In the genomic region with DNA sequence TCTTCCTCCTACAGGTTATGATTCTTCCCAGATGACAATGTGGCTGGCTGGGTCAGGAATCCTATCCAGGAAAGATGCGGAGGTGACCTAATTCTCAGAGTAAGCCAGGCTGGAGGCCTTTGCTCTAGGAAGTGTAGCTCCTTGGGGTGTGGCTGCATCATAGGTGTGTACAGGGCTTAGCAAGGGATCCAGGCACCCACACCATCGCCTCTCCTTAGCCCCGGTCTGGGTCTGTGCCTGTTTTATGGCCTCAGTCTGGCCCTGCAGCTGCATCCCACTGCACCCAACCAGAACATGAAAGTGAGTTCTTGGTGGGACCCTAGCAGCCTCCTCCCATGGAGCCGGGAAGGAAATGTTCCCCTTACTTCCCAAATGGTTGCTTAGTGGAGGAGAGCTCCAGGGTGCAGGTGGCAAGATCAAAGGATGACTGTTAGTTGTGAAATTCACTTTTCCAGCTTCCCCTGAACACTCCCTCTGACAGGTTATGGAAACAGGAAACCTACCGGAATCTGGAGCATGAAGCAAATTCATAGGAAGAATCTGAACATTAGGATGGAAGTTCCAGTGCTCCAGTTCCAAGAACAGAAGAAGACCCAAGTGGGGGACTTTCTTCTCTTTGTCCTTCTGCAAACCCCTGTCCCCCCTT, we compare ENCODE assay signal across 25 cellular contexts. TPM values are rescaled to one million over a fixed set of nuclear protein-coding genes. Genes with fewer than 3 reads are reported as not detected.
DNase-seq lines count a peak whose midpoint lies in the region; ATAC-seq, FAIRE-seq and TF ChIP-seq lines count a peak whose summit lies in the region.
"Had no signal": no experiment of that assay in that cellular context is flagged by ENCODE, and none has a peak within 500 bp of the region (broad histone marks: within the 10 kb centered on the region; RNA-seq: fewer than 3 reads in every experiment).

No MANE protein-coding gene starts in this region.

- H3K9me3 Mint-ChIP-seq in GM23338: no peaks in the 10 kb centered on the region
- H3K9me3 Mint-ChIP-seq in activated B cell treated with CpG ODN at 0.5 μM for 24 hours: peaks cover 7% of the 10 kb centered on the region
- H3K9me3 Mint-ChIP-seq: stimulated activated naive CD8-positive, alpha-beta T cell treated with anti-CD3 and anti-CD28 coated beads, Interleukin-15, Interleukin-2, amounts not matched to agents 100 ng/mL and 50 ng/mL, for 24 hours had no signal

- 0 out of 2 replicates have a peak overlapping the region, but pooled peaks have one; percentile 2 for H3K4me2 ChIP-seq in GM23338
- H3K4me2 ChIP-seq in HepG2 (ENCODE audit: low read depth, low read length): peak overlapping the region; percentile 32; the same call in 1 of the 2 replicates

- FAIRE-seq in HepG2 (lab: Jason Lieb, UNC) (no peak), small intestine (lab: Jason Lieb, UNC) (no peak)
- FAIRE-seq: G401.6, RCC 7860, urothelium cell line had no signal

- BruUV-seq in HepG2 (replicated peaks; lab: Mats Ljungman, UMichigan): no TSS peak

- TF ChIP-seq EP300 in HepG2 (IDR thresholded peaks at IDR 0.05; ENCODE audit: low read depth in 2 of 2, low read length in 2 of 2) (no peak), HepG2 (CRISPR knock-in tag; IDR thresholded peaks at IDR 0.05; ENCODE audit: borderline replicate concordance) (no peak)

- H3K36me3 Mint-ChIP-seq in GM23338 (ENCODE audit: low read depth) (peaks cover 7% of the 10 kb centered on the region), activated B cell treated with CpG ODN at 0.5 μM for 24 hours (ENCODE audit: low read depth) (no peaks in the 10 kb centered on the region)

- H3K9me3 ChIP-seq in HepG2 (ENCODE audit: low read length) (no peaks in the 10 kb centered on the region), small intestine (ENCODE audit: control insufficient read depth, low read depth) (no peaks in the 10 kb centered on the region)

- POLR2A ChIA-PET in activated B cell treated with CpG ODN at 0.5 μM for 24 hours (lab: Charles Lee) (no interaction called here), HepG2 (lab: Yijun Ruan, JAX) (interaction anchor here (1.2 to 9.2 kb wide), 5 partner anchors 18 to 69 kb away, joined by 3 to 140 read pairs (median 4); no protein-coding TSS in a partner anchor)

- CTCF ChIA-PET in activated B cell treated with CpG ODN at 0.5 μM for 24 hours (lab: Charles Lee): no interaction called here
- CTCF ChIA-PET in HepG2 (lab: Yijun Ruan, JAX; ENCODE audit: low intra/inter-chr PET ratio, low total read pairs): no interaction called here

- WGBS in HepG2 (ENCODE audit: low lambda C conversion rate): 22% methylated on average over 4 of the region's 5 CpGs
- WGBS in small intestine, 3 donors: 20 to 61% (median 31%) methylated on average over 5 of the region's 5 CpGs

- H3K27ac ChIP-seq in GM23338 (ENCODE audit: low read depth) (no peak overlapping the region), HepG2 (ENCODE audit: extremely low read length, insufficient read depth, low read length) (no peak overlapping the region), small intestine (ENCODE audit: low read depth in 1 of 2, low read length in 1 of 2) (no peak overlapping the region)

- H3K4me3 ChIP-seq in GM23338: no peak overlapping the region
- H3K4me3 ChIP-seq in HepG2 (replicated peaks in 1 of 3; ENCODE audit: insufficient read depth in 1 of 3, low read depth in 2 of 3, low read length in 3 of 3): no peak overlapping the region
- no peak overlapping the region for H3K4me3 ChIP-seq in small intestine (ENCODE audit: low read depth in 1 of 2, low read length in 2 of 2)
- H3K4me3 ChIP-seq: heart left ventricle had no signal

- TF ChIP-seq RAD21 in HepG2 (CRISPR knock-in tag; IDR thresholded peaks at IDR 0.05): no peak

- no peak for TF ChIP-seq POLR2A in HepG2 (IDR thresholded peaks at IDR 0.05; ENCODE audit: insufficient read depth in 1 of 2, low read depth in 2 of 2, low read length in 2 of 2)

- H3K4me1 ChIP-seq in GM23338 (ENCODE audit: insufficient read depth): peaks cover 51% of the 10 kb centered on the region
- peaks cover 47% of the 10 kb centered on the region for H3K4me1 ChIP-seq in HepG2 (ENCODE audit: insufficient read depth, low read length)
- peaks cover 4 to 19% of the 10 kb centered on the region in 2 donors for H3K4me1 ChIP-seq in small intestine (ENCODE audit: control insufficient read depth in 2 of 2, insufficient read depth in 1 of 2, low read depth in 1 of 2, low read length in 1 of 2)

- H3K27me3 ChIP-seq in GM23338 (ENCODE audit: insufficient read depth): peaks cover 44% of the 10 kb centered on the region
- peaks cover 0 to 36% of the 10 kb centered on the region in 2 experiments; a peak in 4 of 5 replicates for H3K27me3 ChIP-seq in HepG2 (ENCODE audit: control insufficient read depth in 1 of 2, insufficient read depth in 2 of 2, low read length in 2 of 2)
- no peaks in the 10 kb centered on the region for H3K27me3 ChIP-seq in small intestine (ENCODE audit: control insufficient read depth in 2 of 2, insufficient read depth in 2 of 2, low read length in 2 of 2)

- in situ Hi-C loops in HepG2 (cut with HindIII; ENCODE audit: extremely low pct_ligation_motif_present, low pct_unique_long_range_greater_than_20kb): no loop called here

- H3K27ac Mint-ChIP-seq in GM23338: no peak overlapping the region
- no peak overlapping the region for H3K27ac Mint-ChIP-seq in activated B cell treated with CpG ODN at 0.5 μM for 24 hours
- H3K27ac Mint-ChIP-seq: CD14-positive monocyte; stimulated activated naive CD8-positive, alpha-beta T cell treated with anti-CD3 and anti-CD28 coated beads, Interleukin-15, Interleukin-2, amounts not matched to agents 100 ng/mL and 50 ng/mL, for 24 hours had no signal

- H3F3A ChIP-seq in GM23338 (replicated peaks; ENCODE audit: low read depth): peaks cover 16% of the 10 kb centered on the region

- H4K20me1 ChIP-seq in GM23338 (replicated peaks; ENCODE audit: insufficient read depth): peaks cover 3% of the 10 kb centered on the region
- H4K20me1 ChIP-seq in HepG2 (ENCODE audit: insufficient read depth, low read length): peaks cover 14% of the 10 kb centered on the region

- ATAC-seq in GM23338: no peak
- ATAC-seq in activated B cell treated with CpG ODN at 0.5 μM for 24 hours (ENCODE audit: low read depth): no peak
- no peak for ATAC-seq in HepG2
- ATAC-seq in GM18517 (IDR thresholded peaks at IDR 0.05; ENCODE audit: unreplicated experiment): no peak
- ATAC-seq: heart left ventricle had no signal

- H3K36me3 ChIP-seq in GM23338 (ENCODE audit: insufficient read depth) (no peaks in the 10 kb centered on the region), HepG2 (replicated peaks in 1 of 2; ENCODE audit: control insufficient read depth in 1 of 2, insufficient read depth in 2 of 2, low read length in 2 of 2) (0 out of 5 replicates have a peak, but pooled peaks cover 0 to 2% of the 10 kb centered on the region in 2 experiments), small intestine (ENCODE audit: control insufficient read depth in 2 of 2, insufficient read depth in 2 of 2, low read length in 2 of 2) (no peaks in the 10 kb centered on the region)

- no peaks in the 10 kb centered on the region for H3K9me2 ChIP-seq in GM23338 (ENCODE audit: insufficient read depth)

- no peak overlapping the region; the same call in 2 of the 3 replicates for H3K4me3 Mint-ChIP-seq in GM23338
- H3K4me3 Mint-ChIP-seq in activated B cell treated with CpG ODN at 0.5 μM for 24 hours: no peak overlapping the region
- H3K4me3 Mint-ChIP-seq: stimulated activated naive CD8-positive, alpha-beta T cell treated with anti-CD3 and anti-CD28 coated beads, Interleukin-15, Interleukin-2, amounts not matched to agents 100 ng/mL and 50 ng/mL, for 24 hours had no signal

- H3K9ac ChIP-seq in HepG2 (ENCODE audit: insufficient read depth, low read depth, low read length): no peak overlapping the region

- H2AFZ ChIP-seq in GM23338: no peak overlapping the region
- no peak overlapping the region for H2AFZ ChIP-seq in HepG2 (ENCODE audit: low read length)

- peaks cover 49% of the 10 kb centered on the region for H3K4me1 Mint-ChIP-seq in GM23338
- peaks cover 17% of the 10 kb centered on the region for H3K4me1 Mint-ChIP-seq in activated B cell treated with CpG ODN at 0.5 μM for 24 hours

- no peak for DNase-seq in GM23338 (ENCODE audit: low spot score)
- DNase-seq in activated B cell treated with CpG ODN at 0.5 μM for 24 hours: peak; percentile 7
- no peak for DNase-seq in HepG2 (ENCODE audit: low spot score)
- DNase-seq in small intestine: peak; percentile 86
- no peak for DNase-seq in cortex of kidney (lab: John Stamatoyannopoulos, UW)
- DNase-seq in dedifferentiated amniotic fluid mesenchymal stem cell (ENCODE audit: extremely low spot score): no peak
- DNase-seq in COLO668 (lab: John Stamatoyannopoulos, UW; ENCODE audit: unreplicated experiment): no peak
- DNase-seq: activated CD4-positive, alpha-beta T cell treated with anti-CD3 and anti-CD28 coated beads, Interleukin-2, amount 50 U/mL, for 1 hour; activated naive CD4-positive, alpha-beta T cell; amniotic stem cell; KG1; NCI-H1436; NCI-H2171; NCI-H524; NK-92 treated with Interleukin-12 subunit alpha and Interleukin-12 subunit beta, amount 100 ng/mL, for 24 hours; occipital lobe; retina had no signal

- TF ChIP-seq CTCF in GM23338 (conservative IDR thresholded peaks at IDR 0.05; ENCODE audit: low read depth in 2 of 2) (no peak), activated B cell treated with CpG ODN at 0.5 μM for 24 hours (IDR thresholded peaks at IDR 0.05) (no peak), HepG2 (CRISPR knock-in tag; IDR thresholded peaks at IDR 0.05) (no peak)

- H3K27me3 Mint-ChIP-seq in GM23338 (ENCODE audit: insufficient read depth, low read depth, poor library complexity): peaks cover 57% of the 10 kb centered on the region
- peaks cover 46% of the 10 kb centered on the region for H3K27me3 Mint-ChIP-seq in activated B cell treated with CpG ODN at 0.5 μM for 24 hours

- intact Hi-C loops in activated B cell treated with CpG ODN at 0.5 μM for 24 hours (cut with micrococcal nuclease) (loop anchor here (5.0 kb wide), 1 partner anchor 165 kb away; no protein-coding TSS in a partner anchor), HepG2 (cut with micrococcal nuclease; ENCODE audit: unreplicated experiment) (loop anchor here (1.0 to 5.0 kb wide), 2 partner anchors 15 to 95 kb away; no protein-coding TSS in a partner anchor)

- H3K79me2 ChIP-seq in GM23338 (replicated peaks; ENCODE audit: insufficient read depth): peaks cover 16% of the 10 kb centered on the region
- H3K79me2 ChIP-seq in HepG2 (ENCODE audit: insufficient read depth, low read length): peaks cover 22% of the 10 kb centered on the region

RNA-seq across cellular contexts. Expression of a gene that starts 2.7 kb away (rescaled TPM):
- total RNA-seq in GM23338 (2014; rRNA removed; shearing (Covaris generic)): 96.2 and 102 TPM in 2 replicates
- 17.4 and 17.9 TPM in 2 replicates for polyA plus RNA-seq in GM23338 (2016; fragmentation: Nextera tagmentation; extraction: Ambion mirVana)
- total RNA-seq in activated B cell treated with CpG ODN at 0.5 μM for 24 hours: not detected in 2 replicates
- 11.5 and 17.3 TPM in 2 replicates for total RNA-seq in HepG2 (2016; rRNA removed; fragmentation: Illumina TruSeq; extraction: Trizol)
- total RNA-seq in HepG2 (2016; cell fraction: cytosol; rRNA removed; fragmentation: Illumina TruSeq; extraction: Trizol; ENCODE audit: low read depth): 1.3 and 1.8 TPM in 2 replicates
- 10.0 and 18.3 TPM in 2 replicates for total RNA-seq in HepG2 (2016; cell fraction: insoluble cytoplasmic fraction; rRNA removed; fragmentation: Illumina TruSeq; extraction: Trizol)
- total RNA-seq in HepG2 (2016; cell fraction: membrane; rRNA removed; fragmentation: Illumina TruSeq; extraction: Trizol): 5.3 and 5.6 TPM in 2 replicates
- 25.6 and 30.4 TPM in 2 replicates for total RNA-seq in HepG2 (2016; cell fraction: nucleus; rRNA removed; fragmentation: Illumina TruSeq; extraction: Trizol)
- 14.0 and 18.5 TPM in 2 replicates for polyA plus RNA-seq in HepG2 (2011; rRNA removed)
- polyA plus RNA-seq in HepG2 (2011; cell fraction: cytosol; rRNA removed): 7.7 and 10.7 TPM in 2 replicates
- polyA plus RNA-seq in HepG2 (2011; cell fraction: nucleus; rRNA removed): 39.3 and 76.1 TPM in 2 replicates
- 5.4 and 7.4 TPM in 2 replicates for polyA plus RNA-seq in HepG2 (2012)
- 0.38 and 0.55 TPM in 2 replicates for polyA plus RNA-seq in HepG2 (2016; cell fraction: cytosol; fragmentation: Illumina TruSeq; extraction: Trizol; ENCODE audit: low read depth)
- 8.6 and 12.7 TPM in 2 replicates for polyA plus RNA-seq in HepG2 (2016; cell fraction: insoluble cytoplasmic fraction; fragmentation: Illumina TruSeq; extraction: Trizol; ENCODE audit: low read depth)
- 1.5 and 1.7 TPM in 2 replicates for polyA plus RNA-seq in HepG2 (2016; cell fraction: membrane; fragmentation: Illumina TruSeq; extraction: Trizol; ENCODE audit: low read depth)
- polyA plus RNA-seq in HepG2 (2016; cell fraction: nucleus; fragmentation: Illumina TruSeq; extraction: Trizol; ENCODE audit: insufficient read depth, low read depth): 19.3 and 21.2 TPM in 2 replicates
- 47.5 and 50.2 TPM in 2 replicates for polyA minus RNA-seq in HepG2 (2011; rRNA and poly(A)+ RNA removed; ENCODE audit: low replicate concordance)
- 12.3 and 13.8 TPM in 2 replicates for polyA minus RNA-seq in HepG2 (2011; cell fraction: cytosol; rRNA and poly(A)+ RNA removed)
- polyA minus RNA-seq in HepG2 (2011; cell fraction: nucleus; rRNA and poly(A)+ RNA removed): 44.1 and 53.9 TPM in 2 replicates
- polyA plus RNA-seq in small intestine: 10 to 100 TPM in 1 of 3 donors, 1 to 10 TPM in 2; 6.7 to 11.5 (median 9.2) TPM
- total RNA-seq: T-helper 2 cell treated with Interferon-gamma antibody and Interleukin-4, amounts not matched to agents 100 ng/mL and 5 ng/mL, for 36 hours had no signal
- polyA plus RNA-seq: CD14-positive monocyte had no signal

Comparison
In these comparisons a context has a peak if more than half of its experiments do, and no peak if none do; other contexts are left out.
1. DNase-seq: peak in activated B cell treated with CpG ODN at 0.5 μM for 24 hours (single experiment) and small intestine (single experiment); none in GM23338 (single experiment), HepG2 (single experiment), cortex of kidney (single experiment), dedifferentiated amniotic fluid mesenchymal stem cell (single experiment) and COLO668 (single experiment).